In genomic region chr11:69377953-69378302, GRCh38 we compare ENCODE assay signal across 1 cellular context.
TF ChIP-seq lines count a peak whose summit lies in the region.

No MANE protein-coding gene starts in this region.

TF ChIP-seq in HepG2, 621 proteins besides CTCF, POLR2A, EP300 and RAD21 (continued from another document):
- TF ChIP-seq ATF1 (CRISPR knock-in tag; IDR thresholded peaks at IDR 0.05): no peak
- no peak for TF ChIP-seq ZNF589 (CRISPR knock-in tag; conservative IDR thresholded peaks at IDR 0.05)
- TF ChIP-seq TFAP4 (IDR thresholded peaks at IDR 0.05; ENCODE audit: borderline replicate concordance, low read depth): no peak
- TF ChIP-seq KIAA2018 (CRISPR knock-in tag; IDR thresholded peaks at IDR 0.05; ENCODE audit: borderline replicate concordance): no peak
